In genomic region chr7:25565949-25566348, GRCh38 we compare ENCODE assay signal across 9 cellular contexts.
DNase-seq lines count a peak whose midpoint lies in the region; ATAC-seq lines count a peak whose summit lies in the region.
"Had no signal": no experiment of that assay in that cellular context is flagged by ENCODE, and none has a peak within 500 bp of the region (broad histone marks: within the 10 kb centered on the region; RNA-seq: fewer than 3 reads in every experiment).

No MANE protein-coding gene starts in this region.

- no peaks in the 10 kb centered on the region for H3K9me3 Mint-ChIP-seq in activated T-cell treated with anti-CD3 and anti-CD28 coated beads, Interleukin-2, amount 50 U/mL, for 4 hours

- no peaks in the 10 kb centered on the region for H3K79me1 ChIP-seq in neuronal stem cell (ENCODE audit: low read depth, low read length)

- no peak overlapping the region for H3K27ac ChIP-seq in neuronal stem cell (replicated peaks; ENCODE audit: low read length)
- H3K27ac ChIP-seq in subcutaneous abdominal adipose tissue (ENCODE audit: low read depth, low read length) = peak overlapping the region; percentile 81
- H3K27ac ChIP-seq: SJSA1 had no signal

- no peak overlapping the region for H3K4me3 Mint-ChIP-seq in activated T-cell treated with anti-CD3 and anti-CD28 coated beads, Interleukin-2, amount 50 U/mL, for 4 hours

- H4K8ac ChIP-seq in neuronal stem cell (ENCODE audit: low read depth, low read length) = no peak overlapping the region

- H3K4ac ChIP-seq in neuronal stem cell (ENCODE audit: low read length) = no peak overlapping the region

- no peak overlapping the region for H2AK5ac ChIP-seq in neuronal stem cell (ENCODE audit: low read depth, low read length)

- no peaks in the 10 kb centered on the region for H3K27me3 ChIP-seq in neuronal stem cell (ENCODE audit: control insufficient read depth in 3 of 3, insufficient read depth in 3 of 3, low read depth in 1 of 3, low read length in 3 of 3)
- no peaks in the 10 kb centered on the region for H3K27me3 ChIP-seq in subcutaneous abdominal adipose tissue (ENCODE audit: control insufficient read depth in 5 of 5, insufficient read depth in 4 of 5, low read length in 5 of 5)
- H3K27me3 ChIP-seq: SJSA1 had no signal

- no peak overlapping the region for H3K4me2 ChIP-seq in neuronal stem cell (ENCODE audit: insufficient read depth, low read length, poor library complexity, severe bottlenecking)

- H3K4me1 ChIP-seq in neuronal stem cell (ENCODE audit: control insufficient read depth in 2 of 2, insufficient read depth in 1 of 2, low read depth in 1 of 2, low read length in 2 of 2) (peaks cover 0 to 1% of the 10 kb centered on the region in 2 donors), subcutaneous abdominal adipose tissue (ENCODE audit: control insufficient read depth in 5 of 5, insufficient read depth in 5 of 5, low read length in 5 of 5) (peaks cover 0 to 20% (median 6%) of the 10 kb centered on the region in 5 donors)

- H2AFZ ChIP-seq in neuronal stem cell (ENCODE audit: low read length) = peak overlapping the region; percentile 66

- peak; percentile 54 for DNase-seq in COR-L47 (lab: John Stamatoyannopoulos, UW)
- DNase-seq in HT-29 (ENCODE audit: low spot score) = peak; percentile 90
- peak; percentile 65 for DNase-seq in OCI-M1 (lab: John Stamatoyannopoulos, UW)
- peak; percentile 60 for DNase-seq in activated T-cell treated with anti-CD3 and anti-CD28 coated beads, Interleukin-2, amount 50 U/mL, for 4 hours
- DNase-seq in fibroblast of gingiva (ENCODE audit: low read depth) = peak; percentile 62
- DNase-seq in neuronal stem cell (ENCODE audit: low spot score) = peak; percentile 77

- no peaks in the 10 kb centered on the region for H3K36me3 Mint-ChIP-seq in activated T-cell treated with anti-CD3 and anti-CD28 coated beads, Interleukin-2, amount 50 U/mL, for 4 hours (ENCODE audit: insufficient read depth)

- peaks cover 2% of the 10 kb centered on the region for H3K4me1 Mint-ChIP-seq in activated T-cell treated with anti-CD3 and anti-CD28 coated beads, Interleukin-2, amount 50 U/mL, for 4 hours (ENCODE audit: low read depth)

- H3K9ac ChIP-seq in neuronal stem cell (ENCODE audit: low read depth, low read length, poor library complexity) = no peak overlapping the region
- peak overlapping the region in 2 of 5 donors; percentile 30 to 48 for H3K9ac ChIP-seq in subcutaneous abdominal adipose tissue (ENCODE audit: low read length in 5 of 5)

- H3K27me3 Mint-ChIP-seq in activated T-cell treated with anti-CD3 and anti-CD28 coated beads, Interleukin-2, amount 50 U/mL, for 4 hours (ENCODE audit: low read depth) = peaks cover 5% of the 10 kb centered on the region

- no peak overlapping the region for H4K91ac ChIP-seq in neuronal stem cell (ENCODE audit: low read depth, low read length, poor library complexity)

- no peak overlapping the region for H2BK120ac ChIP-seq in neuronal stem cell (ENCODE audit: low read depth, low read length)

- no peak overlapping the region for H3K18ac ChIP-seq in neuronal stem cell (ENCODE audit: low read length)

- peaks cover 0 to 4% of the 10 kb centered on the region in 2 donors for H3K9me3 ChIP-seq in neuronal stem cell (replicated peaks in 1 of 2; ENCODE audit: control insufficient read depth in 2 of 2, insufficient read depth in 1 of 2, low read depth in 1 of 2, low read length in 2 of 2)
- H3K9me3 ChIP-seq in subcutaneous abdominal adipose tissue (ENCODE audit: control insufficient read depth in 5 of 5, low read length in 5 of 5) = no peaks in the 10 kb centered on the region
- H3K9me3 ChIP-seq: SJSA1 had no signal

- no peaks in the 10 kb centered on the region for H3K36me3 ChIP-seq in neuronal stem cell (replicated peaks in 1 of 2; ENCODE audit: control insufficient read depth in 2 of 2, insufficient read depth in 2 of 2, low read length in 2 of 2)
- no peaks in the 10 kb centered on the region for H3K36me3 ChIP-seq in subcutaneous abdominal adipose tissue (ENCODE audit: control insufficient read depth in 5 of 5, insufficient read depth in 5 of 5, low read length in 5 of 5)
- H3K36me3 ChIP-seq: SJSA1 had no signal

- H2BK5ac ChIP-seq in neuronal stem cell (ENCODE audit: low read length) = no peak overlapping the region

- H3K23ac ChIP-seq in neuronal stem cell (ENCODE audit: low read depth, low read length, poor library complexity) = no peak overlapping the region

- ATAC-seq in activated T-cell treated with anti-CD3 and anti-CD28 coated beads, Interleukin-2, amount 50 U/mL, for 4 hours = peak in 1 of 2 donors; percentile 41
- no peak for ATAC-seq in HG03460 (IDR thresholded peaks at IDR 0.05; ENCODE audit: unreplicated experiment)

- H3K4me3 ChIP-seq in neuronal stem cell (ENCODE audit: low read length in 2 of 2) = no peak overlapping the region
- no peak overlapping the region for H3K4me3 ChIP-seq in subcutaneous abdominal adipose tissue (ENCODE audit: low read depth in 1 of 5, low read length in 5 of 5)
- H3K4me3 ChIP-seq: SJSA1 had no signal

- no CpG with 5 or more reads among the region's 7 CpGs for WGBS in neuronal stem cell (ENCODE audit: extremely low coverage in 2 of 2, insufficient read length in 2 of 2, insufficient replicate concordance in 1 of 2), 2 donors

- H2BK12ac ChIP-seq in neuronal stem cell (ENCODE audit: low read length) = no peak overlapping the region

- H2BK15ac ChIP-seq in neuronal stem cell (ENCODE audit: low read length) = no peak overlapping the region

- H3K14ac ChIP-seq in neuronal stem cell (ENCODE audit: low read length) = no peak overlapping the region
